In the genomic region with DNA sequence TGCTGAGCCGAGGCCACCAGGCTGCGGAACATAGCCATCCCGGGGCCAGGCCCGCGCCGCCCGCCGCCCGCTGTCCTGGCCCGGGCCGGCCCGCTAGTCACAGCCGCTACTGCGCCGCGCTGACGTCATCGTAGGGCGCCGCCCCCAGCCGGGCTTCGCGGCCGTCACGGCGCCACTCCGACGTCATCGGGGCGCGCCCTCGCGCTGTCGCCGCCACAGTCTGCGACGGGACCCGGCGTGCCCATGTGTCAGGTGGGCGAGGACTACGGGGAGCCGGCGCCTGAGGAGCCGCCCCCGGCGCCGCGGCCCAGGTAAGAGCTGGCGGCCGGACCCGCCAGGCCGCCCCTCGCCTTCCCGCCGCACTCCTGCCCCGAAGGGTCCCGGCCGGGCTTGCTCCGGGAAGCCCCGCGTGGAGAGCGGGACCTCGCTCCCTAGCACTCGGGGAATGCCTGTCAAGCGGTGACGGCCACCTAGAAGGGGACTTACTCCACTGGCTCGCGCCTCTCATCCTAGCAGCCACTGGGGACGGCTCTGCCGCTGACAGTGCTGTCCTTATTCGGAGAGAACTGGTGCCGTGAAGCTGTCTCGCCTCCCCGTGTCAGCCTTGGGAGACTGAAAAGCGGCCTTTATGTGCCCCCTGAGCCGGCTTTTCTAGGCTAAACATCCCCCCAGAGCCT, we compare ENCODE assay signal across 8 cellular contexts. TPM values are rescaled to one million over a fixed set of nuclear protein-coding genes. Genes with fewer than 3 reads are reported as not detected.
DNase-seq lines count a peak whose midpoint lies in the region; ATAC-seq, FAIRE-seq and TF ChIP-seq lines count a peak whose summit lies in the region.

A gene (plus strand): TSS at position 216 of the 677 bp plus-strand sequence. CDS start 28 bp downstream, at position 244.
A gene with protein sequence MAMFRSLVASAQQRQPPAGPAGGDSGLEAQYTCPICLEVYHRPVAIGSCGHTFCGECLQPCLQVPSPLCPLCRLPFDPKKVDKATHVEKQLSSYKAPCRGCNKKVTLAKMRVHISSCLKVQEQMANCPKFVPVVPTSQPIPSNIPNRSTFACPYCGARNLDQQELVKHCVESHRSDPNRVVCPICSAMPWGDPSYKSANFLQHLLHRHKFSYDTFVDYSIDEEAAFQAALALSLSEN (minus strand): TSS at position 121 of the 677 bp plus-strand sequence. CDS start 83 bp downstream, at position 38.

- no peaks in the 10 kb centered on the region for H3K9me3 ChIP-seq in HepG2 (ENCODE audit: low read length)

- peak; percentile 29 for DNase-seq in AG09309 (ENCODE audit: low read depth)
- peak; percentile 84 for DNase-seq in NCI-H748 (lab: John Stamatoyannopoulos, UW; ENCODE audit: unreplicated experiment)
- peak; percentile 88 to 90 for DNase-seq in activated CD4-positive, alpha-beta T cell treated with anti-CD3 and anti-CD28 coated beads, Interleukin-2, amount 50 U/mL, for 4 hours
- DNase-seq in dermis blood vessel endothelial cell: peak; percentile 93
- DNase-seq in HepG2 (ENCODE audit: low spot score): peak; percentile 76
- DNase-seq in stimulated activated CD4-positive, alpha-beta T cell treated with anti-CD3 and anti-CD28 coated beads, Interleukin-2, amount 100 ng/mL, for 48 hours: peak; percentile 92 to 97

- peak; percentile 24; the same call in 1 of the 2 replicates for TF ChIP-seq RAD21 in HepG2 (CRISPR knock-in tag; IDR thresholded peaks at IDR 0.05)

- CTCF ChIA-PET in HepG2 (lab: Yijun Ruan, JAX; ENCODE audit: low intra/inter-chr PET ratio, low total read pairs): interaction anchor here (1.0 kb wide), 1 partner anchor 133 kb away, joined by 4 read pairs; no protein-coding TSS in a partner anchor

- POLR2A ChIA-PET in HepG2 (lab: Yijun Ruan, JAX): interaction anchor here (1.2 kb wide), 1 partner anchor 19 kb away, joined by 3 read pairs; no protein-coding TSS in a partner anchor

- BruUV-seq in HepG2 (replicated peaks; lab: Mats Ljungman, UMichigan): no TSS peak

- TF ChIP-seq EP300 in HepG2 (IDR thresholded peaks at IDR 0.05; ENCODE audit: low read depth in 2 of 2, low read length in 2 of 2) (no peak; a peak in 1 of 4 replicates), HepG2 (CRISPR knock-in tag; IDR thresholded peaks at IDR 0.05; ENCODE audit: borderline replicate concordance) (no peak)

- WGBS in HepG2 (ENCODE audit: low lambda C conversion rate): 1% methylated on average over 19 of the region's 76 CpGs

- in situ Hi-C loops in HepG2 (cut with HindIII; ENCODE audit: extremely low pct_ligation_motif_present, low pct_unique_long_range_greater_than_20kb): no loop called here

- peak within 1 kb of the TSS; percentile 54 for H3K27ac ChIP-seq in HepG2 (ENCODE audit: extremely low read length, insufficient read depth, low read length)

- no peak for TF ChIP-seq POLR2A in HepG2 (IDR thresholded peaks at IDR 0.05; ENCODE audit: insufficient read depth in 1 of 2, low read depth in 2 of 2, low read length in 2 of 2)

- H2AFZ ChIP-seq in HepG2 (ENCODE audit: low read length): no peak within 1 kb of the TSS

- H3K79me2 ChIP-seq in HepG2 (ENCODE audit: insufficient read depth, low read length): peaks cover 33% of the 10 kb centered on the region

- intact Hi-C loops in HepG2 (cut with micrococcal nuclease; ENCODE audit: unreplicated experiment): no loop called here

- H3K4me3 ChIP-seq in AG09309 (ENCODE audit: control insufficient read depth, low read depth, low read length) (peak within 1 kb of the TSS; percentile 90), HepG2 (replicated peaks in 1 of 3; ENCODE audit: insufficient read depth in 1 of 3, low read depth in 2 of 3, low read length in 3 of 3) (peak within 1 kb of the TSS; percentile 82 to 99 (median 83))

- TF ChIP-seq CTCF in AG09309 (IDR thresholded peaks at IDR 0.05; ENCODE audit: control insufficient read depth, insufficient read depth, low read depth, low read length, missing control alignments) (no peak), HepG2 (CRISPR knock-in tag; IDR thresholded peaks at IDR 0.05) (peak; percentile 19; the same call in 1 of the 2 replicates)

- peak within 1 kb of the TSS; percentile 93 for H3K4me2 ChIP-seq in HepG2 (ENCODE audit: low read depth, low read length)

- H3K4me1 ChIP-seq in HepG2 (ENCODE audit: insufficient read depth, low read length): peaks cover 80% of the 10 kb centered on the region

- ATAC-seq in GM18907 (IDR thresholded peaks at IDR 0.05; ENCODE audit: unreplicated experiment) (peak; percentile 62), HG03175 (IDR thresholded peaks at IDR 0.05; ENCODE audit: unreplicated experiment) (peak; percentile 72), HepG2 (peak; percentile 67)

- H4K20me1 ChIP-seq in HepG2 (ENCODE audit: insufficient read depth, low read length): no peaks in the 10 kb centered on the region

- FAIRE-seq in HepG2 (lab: Jason Lieb, UNC): no peak

- no peaks in the 10 kb centered on the region for H3K36me3 ChIP-seq in HepG2 (replicated peaks in 1 of 2; ENCODE audit: control insufficient read depth in 1 of 2, insufficient read depth in 2 of 2, low read length in 2 of 2)

- H3K27me3 ChIP-seq in HepG2 (ENCODE audit: control insufficient read depth in 1 of 2, insufficient read depth in 2 of 2, low read length in 2 of 2): peaks cover 0 to 3% of the 10 kb centered on the region in 2 experiments; a peak in 1 of 5 replicates

- H3K9ac ChIP-seq in HepG2 (ENCODE audit: insufficient read depth, low read depth, low read length): peak within 1 kb of the TSS; percentile 92

TF ChIP-seq in HepG2, 621 proteins besides CTCF, POLR2A, EP300 and RAD21 (continues in another document):
- peak; percentile 95 for TF ChIP-seq KAT8 (CRISPR knock-in tag; IDR thresholded peaks at IDR 0.05)

RNA-seq across cellular contexts. Expression of the first gene that starts in this region (rescaled TPM):
- total RNA-seq in dermis blood vessel endothelial cell (11.6 and 17.6 TPM in 2 replicates), HepG2 (2016; rRNA removed; fragmentation: Illumina TruSeq; extraction: Trizol) (21.9 TPM in 2 replicates)
- total RNA-seq in HepG2 (2016; cell fraction: cytosol; rRNA removed; fragmentation: Illumina TruSeq; extraction: Trizol; ENCODE audit: low read depth): 11.4 and 12.8 TPM in 2 replicates
- total RNA-seq in HepG2 (2016; cell fraction: insoluble cytoplasmic fraction; rRNA removed; fragmentation: Illumina TruSeq; extraction: Trizol): 16.8 and 22.4 TPM in 2 replicates
- 13.8 and 15.9 TPM in 2 replicates for total RNA-seq in HepG2 (2016; cell fraction: membrane; rRNA removed; fragmentation: Illumina TruSeq; extraction: Trizol)
- 16.7 and 17.2 TPM in 2 replicates for total RNA-seq in HepG2 (2016; cell fraction: nucleus; rRNA removed; fragmentation: Illumina TruSeq; extraction: Trizol)
- polyA plus RNA-seq in HepG2 (2011; rRNA removed): 13.3 and 18.5 TPM in 2 replicates
- polyA plus RNA-seq in HepG2 (2011; cell fraction: cytosol; rRNA removed): 11.8 and 19.4 TPM in 2 replicates
- 63.3 and 73.6 TPM in 2 replicates for polyA plus RNA-seq in HepG2 (2011; cell fraction: nucleus; rRNA removed)
- polyA plus RNA-seq in HepG2 (2012): 11.6 and 15.1 TPM in 2 replicates
- polyA plus RNA-seq in HepG2 (2016; cell fraction: cytosol; fragmentation: Illumina TruSeq; extraction: Trizol; ENCODE audit: low read depth): 12.4 and 16.5 TPM in 2 replicates
- polyA plus RNA-seq in HepG2 (2016; cell fraction: insoluble cytoplasmic fraction; fragmentation: Illumina TruSeq; extraction: Trizol; ENCODE audit: low read depth): 20.9 and 22.4 TPM in 2 replicates
- polyA plus RNA-seq in HepG2 (2016; cell fraction: membrane; fragmentation: Illumina TruSeq; extraction: Trizol; ENCODE audit: low read depth): 13.3 and 14.9 TPM in 2 replicates
- 39.4 and 44.9 TPM in 2 replicates for polyA plus RNA-seq in HepG2 (2016; cell fraction: nucleus; fragmentation: Illumina TruSeq; extraction: Trizol; ENCODE audit: insufficient read depth, low read depth)
- 23.1 and 25.7 TPM in 2 replicates for polyA minus RNA-seq in HepG2 (2011; rRNA and poly(A)+ RNA removed; ENCODE audit: low replicate concordance)
- polyA minus RNA-seq in HepG2 (2011; cell fraction: cytosol; rRNA and poly(A)+ RNA removed): 15.2 and 18.6 TPM in 2 replicates
- polyA minus RNA-seq in HepG2 (2011; cell fraction: nucleus; rRNA and poly(A)+ RNA removed): 19.3 and 20.7 TPM in 2 replicates

RNA-seq across cellular contexts. Expression of the second gene that starts in this region (rescaled TPM):
- total RNA-seq in dermis blood vessel endothelial cell: 11.6 and 15.1 TPM in 2 replicates
- 15.1 and 23.0 TPM in 2 replicates for total RNA-seq in HepG2 (2016; rRNA removed; fragmentation: Illumina TruSeq; extraction: Trizol)
- total RNA-seq in HepG2 (2016; cell fraction: cytosol; rRNA removed; fragmentation: Illumina TruSeq; extraction: Trizol; ENCODE audit: low read depth): 36.0 and 37.2 TPM in 2 replicates
- 17.3 and 23.3 TPM in 2 replicates for total RNA-seq in HepG2 (2016; cell fraction: insoluble cytoplasmic fraction; rRNA removed; fragmentation: Illumina TruSeq; extraction: Trizol)
- total RNA-seq in HepG2 (2016; cell fraction: membrane; rRNA removed; fragmentation: Illumina TruSeq; extraction: Trizol): 41.6 and 45.9 TPM in 2 replicates
- 14.0 and 14.1 TPM in 2 replicates for total RNA-seq in HepG2 (2016; cell fraction: nucleus; rRNA removed; fragmentation: Illumina TruSeq; extraction: Trizol)
- polyA plus RNA-seq in HepG2 (2011; rRNA removed): 21.4 and 26.2 TPM in 2 replicates
- 14.8 and 24.4 TPM in 2 replicates for polyA plus RNA-seq in HepG2 (2011; cell fraction: cytosol; rRNA removed)
- 83.8 and 91.3 TPM in 2 replicates for polyA plus RNA-seq in HepG2 (2011; cell fraction: nucleus; rRNA removed)
- 12.2 and 16.1 TPM in 2 replicates for polyA plus RNA-seq in HepG2 (2012)
- polyA plus RNA-seq in HepG2 (2016; cell fraction: cytosol; fragmentation: Illumina TruSeq; extraction: Trizol; ENCODE audit: low read depth): 22.9 and 25.4 TPM in 2 replicates
- 19.2 and 20.2 TPM in 2 replicates for polyA plus RNA-seq in HepG2 (2016; cell fraction: insoluble cytoplasmic fraction; fragmentation: Illumina TruSeq; extraction: Trizol; ENCODE audit: low read depth)
- 32.0 and 34.1 TPM in 2 replicates for polyA plus RNA-seq in HepG2 (2016; cell fraction: membrane; fragmentation: Illumina TruSeq; extraction: Trizol; ENCODE audit: low read depth)
- 36.7 and 43.4 TPM in 2 replicates for polyA plus RNA-seq in HepG2 (2016; cell fraction: nucleus; fragmentation: Illumina TruSeq; extraction: Trizol; ENCODE audit: insufficient read depth, low read depth)
- polyA minus RNA-seq in HepG2 (2011; rRNA and poly(A)+ RNA removed; ENCODE audit: low replicate concordance): 11.5 and 25.6 TPM in 2 replicates
- 12.9 and 17.8 TPM in 2 replicates for polyA minus RNA-seq in HepG2 (2011; cell fraction: cytosol; rRNA and poly(A)+ RNA removed)
- 14.2 and 18.7 TPM in 2 replicates for polyA minus RNA-seq in HepG2 (2011; cell fraction: nucleus; rRNA and poly(A)+ RNA removed)

Comparison
In these comparisons a context has a peak if more than half of its experiments do, and no peak if none do; other contexts are left out.
1. Peak in every context shown above with its lines: DNase-seq, ATAC-seq, H3K4me3 ChIP-seq and H3K27ac ChIP-seq.
2. DNase-seq: peak in every context shown above with its lines; median percentile 94 in stimulated activated CD4-positive, alpha-beta T cell treated with anti-CD3 and anti-CD28 coated beads, Interleukin-2, amount 100 ng/mL, for 48 hours; 93 in dermis blood vessel endothelial cell; 89 in activated CD4-positive, alpha-beta T cell treated with anti-CD3 and anti-CD28 coated beads, Interleukin-2, amount 50 U/mL, for 4 hours; 84 in NCI-H748; 76 in HepG2; 29 in AG09309.